ENCODE assay signal across 17 cellular contexts in genomic region chr18:55968550-55968949, GRCh38.
A peak's percentile ranks its signal among the peaks of the same experiment; 100 is the strongest.
DNase-seq lines count a peak whose midpoint lies in the region; ATAC-seq, FAIRE-seq and TF ChIP-seq lines count a peak whose summit lies in the region.
"Had no signal": no experiment of that assay in that cellular context is flagged by ENCODE, and none has a peak within 500 bp of the region (broad histone marks: within the 10 kb centered on the region; RNA-seq: fewer than 3 reads in every experiment).

No MANE protein-coding gene starts in this region.

- no peak for TF ChIP-seq POLR2A in H54 (IDR thresholded peaks at IDR 0.05; ENCODE audit: low read depth, low read length)

- no peaks in the 10 kb centered on the region for H3K4me1 Mint-ChIP-seq in activated T-cell treated with anti-CD3 and anti-CD28 coated beads, Interleukin-2, amount 50 U/mL, for 4 hours (ENCODE audit: low read depth)
- H3K4me1 Mint-ChIP-seq: CD4-positive, alpha-beta memory T cell had no signal

- FAIRE-seq in H54 (lab: Jason Lieb, UNC): no peak
- FAIRE-seq: HepG2 had no signal

- ATAC-seq in esophagus mucosa (peak; percentile 91), HG03565 (IDR thresholded peaks at IDR 0.05; ENCODE audit: unreplicated experiment) (no peak), GM19023 (IDR thresholded peaks at IDR 0.05; ENCODE audit: unreplicated experiment) (no peak)
- ATAC-seq in activated T-cell treated with anti-CD3 and anti-CD28 coated beads, Interleukin-2, amount 50 U/mL, for 4 hours: no peak
- ATAC-seq: HepG2, Panc1 had no signal

- H3K27me3 Mint-ChIP-seq in activated T-cell treated with anti-CD3 and anti-CD28 coated beads, Interleukin-2, amount 50 U/mL, for 4 hours (ENCODE audit: low read depth): no peaks in the 10 kb centered on the region
- H3K27me3 Mint-ChIP-seq: CD4-positive, alpha-beta memory T cell had no signal

- H3K36me3 Mint-ChIP-seq in activated T-cell treated with anti-CD3 and anti-CD28 coated beads, Interleukin-2, amount 50 U/mL, for 4 hours (ENCODE audit: insufficient read depth): no peaks in the 10 kb centered on the region
- H3K36me3 Mint-ChIP-seq: CD4-positive, alpha-beta memory T cell had no signal

- DNase-seq in AG08396 (ENCODE audit: low spot score) (peak; percentile 6), GM03348 (ENCODE audit: low spot score) (peak; percentile 53), RPMI7951 (ENCODE audit: low read depth) (peak; percentile 62), H54 (ENCODE audit: insufficient read length, low spot score) (no peak)
- DNase-seq in activated T-cell treated with anti-CD3 and anti-CD28 coated beads, Interleukin-2, amount 50 U/mL, for 4 hours: no peak
- DNase-seq: CD4-positive, alpha-beta memory T cell; Karpas-422; MV-4-11; NCI-H1417 treated with DMSO at 0.1 percent for 48 hours; NCI-H2029; NCI-H2171 treated with DMSO at 0.1 percent for 48 hours; NCI-H774 had no signal

- H3K4me3 Mint-ChIP-seq in activated T-cell treated with anti-CD3 and anti-CD28 coated beads, Interleukin-2, amount 50 U/mL, for 4 hours: no peak overlapping the region
- H3K4me3 Mint-ChIP-seq: CD4-positive, alpha-beta memory T cell had no signal

- peaks cover 3% of the 10 kb centered on the region for H3K9me3 Mint-ChIP-seq in activated T-cell treated with anti-CD3 and anti-CD28 coated beads, Interleukin-2, amount 50 U/mL, for 4 hours

Comparison
In these comparisons a context has a peak if more than half of its experiments do, and no peak if none do; other contexts are left out.
1. DNase-seq: peak in AG08396 (single experiment), GM03348 (single experiment) and RPMI7951 (single experiment); none in activated T-cell treated with anti-CD3 and anti-CD28 coated beads, Interleukin-2, amount 50 U/mL, for 4 hours (single experiment) and H54 (single experiment).